ENCODE assay signal across 1 cellular context in genomic region chr15:76181705-76182107, GRCh38.
TF ChIP-seq lines count a peak whose summit lies in the region.

No MANE protein-coding gene starts in this region.

TF ChIP-seq in GM23338, 12 proteins besides CTCF, POLR2A, EP300 and RAD21 (continued from another document):
- TF ChIP-seq, protein P1, sequence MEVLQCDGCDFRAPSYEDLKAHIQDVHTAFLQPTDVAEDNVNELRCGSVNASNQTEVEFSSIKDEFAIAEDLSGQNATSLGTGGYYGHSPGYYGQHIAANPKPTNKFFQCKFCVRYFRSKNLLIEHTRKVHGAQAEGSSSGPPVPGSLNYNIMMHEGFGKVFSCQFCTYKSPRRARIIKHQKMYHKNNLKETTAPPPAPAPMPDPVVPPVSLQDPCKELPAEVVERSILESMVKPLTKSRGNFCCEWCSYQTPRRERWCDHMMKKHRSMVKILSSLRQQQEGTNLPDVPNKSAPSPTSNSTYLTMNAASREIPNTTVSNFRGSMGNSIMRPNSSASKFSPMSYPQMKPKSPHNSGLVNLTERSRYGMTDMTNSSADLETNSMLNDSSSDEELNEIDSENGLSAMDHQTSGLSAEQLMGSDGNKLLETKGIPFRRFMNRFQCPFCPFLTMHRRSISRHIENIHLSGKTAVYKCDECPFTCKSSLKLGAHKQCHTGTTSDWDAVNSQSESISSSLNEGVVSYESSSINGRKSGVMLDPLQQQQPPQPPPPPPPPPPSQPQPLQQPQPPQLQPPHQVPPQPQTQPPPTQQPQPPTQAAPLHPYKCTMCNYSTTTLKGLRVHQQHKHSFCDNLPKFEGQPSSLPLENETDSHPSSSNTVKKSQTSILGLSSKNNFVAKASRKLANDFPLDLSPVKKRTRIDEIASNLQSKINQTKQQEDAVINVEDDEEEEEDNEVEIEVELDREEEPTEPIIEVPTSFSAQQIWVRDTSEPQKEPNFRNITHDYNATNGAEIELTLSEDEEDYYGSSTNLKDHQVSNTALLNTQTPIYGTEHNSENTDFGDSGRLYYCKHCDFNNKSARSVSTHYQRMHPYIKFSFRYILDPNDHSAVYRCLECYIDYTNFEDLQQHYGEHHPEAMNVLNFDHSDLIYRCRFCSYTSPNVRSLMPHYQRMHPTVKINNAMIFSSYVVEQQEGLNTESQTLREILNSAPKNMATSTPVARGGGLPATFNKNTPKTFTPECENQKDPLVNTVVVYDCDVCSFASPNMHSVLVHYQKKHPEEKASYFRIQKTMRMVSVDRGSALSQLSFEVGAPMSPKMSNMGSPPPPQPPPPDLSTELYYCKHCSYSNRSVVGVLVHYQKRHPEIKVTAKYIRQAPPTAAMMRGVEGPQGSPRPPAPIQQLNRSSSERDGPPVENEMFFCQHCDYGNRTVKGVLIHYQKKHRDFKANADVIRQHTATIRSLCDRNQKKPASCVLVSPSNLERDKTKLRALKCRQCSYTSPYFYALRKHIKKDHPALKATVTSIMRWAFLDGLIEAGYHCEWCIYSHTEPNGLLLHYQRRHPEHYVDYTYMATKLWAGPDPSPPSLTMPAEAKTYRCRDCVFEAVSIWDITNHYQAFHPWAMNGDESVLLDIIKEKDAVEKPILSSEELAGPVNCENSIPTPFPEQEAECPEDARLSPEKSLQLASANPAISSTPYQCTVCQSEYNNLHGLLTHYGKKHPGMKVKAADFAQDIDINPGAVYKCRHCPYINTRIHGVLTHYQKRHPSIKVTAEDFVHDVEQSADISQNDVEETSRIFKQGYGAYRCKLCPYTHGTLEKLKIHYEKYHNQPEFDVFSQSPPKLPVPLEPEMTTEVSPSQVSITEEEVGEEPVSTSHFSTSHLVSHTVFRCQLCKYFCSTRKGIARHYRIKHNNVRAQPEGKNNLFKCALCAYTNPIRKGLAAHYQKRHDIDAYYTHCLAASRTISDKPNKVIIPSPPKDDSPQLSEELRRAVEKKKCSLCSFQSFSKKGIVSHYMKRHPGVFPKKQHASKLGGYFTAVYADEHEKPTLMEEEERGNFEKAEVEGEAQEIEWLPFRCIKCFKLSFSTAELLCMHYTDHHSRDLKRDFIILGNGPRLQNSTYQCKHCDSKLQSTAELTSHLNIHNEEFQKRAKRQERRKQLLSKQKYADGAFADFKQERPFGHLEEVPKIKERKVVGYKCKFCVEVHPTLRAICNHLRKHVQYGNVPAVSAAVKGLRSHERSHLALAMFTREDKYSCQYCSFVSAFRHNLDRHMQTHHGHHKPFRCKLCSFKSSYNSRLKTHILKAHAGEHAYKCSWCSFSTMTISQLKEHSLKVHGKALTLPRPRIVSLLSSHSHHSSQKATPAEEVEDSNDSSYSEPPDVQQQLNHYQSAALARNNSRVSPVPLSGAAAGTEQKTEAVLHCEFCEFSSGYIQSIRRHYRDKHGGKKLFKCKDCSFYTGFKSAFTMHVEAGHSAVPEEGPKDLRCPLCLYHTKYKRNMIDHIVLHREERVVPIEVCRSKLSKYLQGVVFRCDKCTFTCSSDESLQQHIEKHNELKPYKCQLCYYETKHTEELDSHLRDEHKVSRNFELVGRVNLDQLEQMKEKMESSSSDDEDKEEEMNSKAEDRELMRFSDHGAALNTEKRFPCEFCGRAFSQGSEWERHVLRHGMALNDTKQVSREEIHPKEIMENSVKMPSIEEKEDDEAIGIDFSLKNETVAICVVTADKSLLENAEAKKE (CRISPR knock-in tag; IDR thresholded peaks at IDR 0.05) = no peak
- no peak for TF ChIP-seq NANOG (IDR thresholded peaks at IDR 0.05; ENCODE audit: borderline replicate concordance)
- TF ChIP-seq JUNB (IDR thresholded peaks at IDR 0.05; ENCODE audit: unreplicated experiment) = no peak
